Comparison of ENCODE assay signal across 11 cellular contexts in genomic region chr14:102187583-102188001, GRCh38. TPM values are rescaled to one million over a fixed set of nuclear protein-coding genes. Genes with fewer than 3 reads are reported as not detected.
A peak's percentile ranks its signal among the peaks of the same experiment; 100 is the strongest.
DNase-seq lines count a peak whose midpoint lies in the region; ATAC-seq and TF ChIP-seq lines count a peak whose summit lies in the region.
"Had no signal": no experiment of that assay in that cellular context is flagged by ENCODE, and none has a peak within 500 bp of the region (broad histone marks: within the 10 kb centered on the region; RNA-seq: fewer than 3 reads in every experiment).

No MANE protein-coding gene starts in this region.

- TF ChIP-seq EP300 in sigmoid colon (IDR thresholded peaks at IDR 0.05) (no peak), tibial nerve (IDR thresholded peaks at IDR 0.05) (no peak)

- H3K4me3 ChIP-seq in CD8-positive, alpha-beta T cell (ENCODE audit: low read depth, low read length) = no peak overlapping the region
- H3K4me3 ChIP-seq in SK-N-MC = no peak overlapping the region
- H3K4me3 ChIP-seq in sigmoid colon = no peak overlapping the region
- H3K4me3 ChIP-seq in tibial nerve = no peak overlapping the region
- H3K4me3 ChIP-seq in naive thymus-derived CD4-positive, alpha-beta T cell (ENCODE audit: low read length) = no peak overlapping the region

- peaks cover 12% of the 10 kb centered on the region for H3K36me3 Mint-ChIP-seq in CD8-positive, alpha-beta T cell
- H3K36me3 Mint-ChIP-seq in naive thymus-derived CD4-positive, alpha-beta T cell = no peaks in the 10 kb centered on the region
- H3K36me3 Mint-ChIP-seq: activated naive CD8-positive, alpha-beta T cell treated with anti-CD3 and anti-CD28 coated beads, Interleukin-2, amount 10 ng/mL, durations not matched to agents 7 days and 5 days; natural killer cell had no signal

- H3K9me3 Mint-ChIP-seq in CD8-positive, alpha-beta T cell = no peaks in the 10 kb centered on the region
- no peaks in the 10 kb centered on the region for H3K9me3 Mint-ChIP-seq in naive thymus-derived CD4-positive, alpha-beta T cell
- H3K9me3 Mint-ChIP-seq: activated naive CD8-positive, alpha-beta T cell treated with anti-CD3 and anti-CD28 coated beads, Interleukin-2, amount 10 ng/mL, durations not matched to agents 7 days and 5 days; natural killer cell had no signal

- H3K4me1 Mint-ChIP-seq in CD8-positive, alpha-beta T cell (ENCODE audit: low read depth) = peaks cover 58% of the 10 kb centered on the region
- peaks cover 35 to 72% (median 66%) of the 10 kb centered on the region in 7 donors for H3K4me1 Mint-ChIP-seq in naive thymus-derived CD4-positive, alpha-beta T cell

- TF ChIP-seq POLR2A in sigmoid colon (IDR thresholded peaks at IDR 0.05) (no peak), tibial nerve (IDR thresholded peaks at IDR 0.05) (no peak)

- intact Hi-C loops in CD8-positive, alpha-beta T cell (cut with DNase I, micrococcal nuclease) = no loop called here
- intact Hi-C loops in sigmoid colon (cut with DNase I) = no loop called here
- intact Hi-C loops in naive thymus-derived CD4-positive, alpha-beta T cell (cut with micrococcal nuclease) = no loop called here

- no peaks in the 10 kb centered on the region for H3K9me3 ChIP-seq in CD8-positive, alpha-beta T cell (ENCODE audit: low read length)
- H3K9me3 ChIP-seq in SK-N-MC (ENCODE audit: low read depth, low read length) = no peaks in the 10 kb centered on the region
- no peaks in the 10 kb centered on the region for H3K9me3 ChIP-seq in sigmoid colon
- H3K9me3 ChIP-seq in tibial nerve = no peaks in the 10 kb centered on the region
- H3K9me3 ChIP-seq in naive thymus-derived CD4-positive, alpha-beta T cell (ENCODE audit: control insufficient read depth in 2 of 3, low read length in 3 of 3) = no peaks in the 10 kb centered on the region

- H3K27me3 Mint-ChIP-seq in CD8-positive, alpha-beta T cell (ENCODE audit: low read depth) = no peaks in the 10 kb centered on the region
- H3K27me3 Mint-ChIP-seq in naive thymus-derived CD4-positive, alpha-beta T cell = no peaks in the 10 kb centered on the region
- H3K27me3 Mint-ChIP-seq: activated naive CD8-positive, alpha-beta T cell treated with anti-CD3 and anti-CD28 coated beads, Interleukin-2, amount 10 ng/mL, durations not matched to agents 7 days and 5 days had no signal

- DNase-seq in CD8-positive, alpha-beta T cell = no peak
- DNase-seq in SK-N-MC (ENCODE audit: low read depth, low spot score) = no peak
- DNase-seq in fibroblast of peridontal ligament (ENCODE audit: extremely low read depth) = peak; percentile 48
- DNase-seq in sigmoid colon = peak; percentile 39
- DNase-seq in tibial nerve (ENCODE audit: low spot score in 2 of 2) = no peak
- DNase-seq in naive thymus-derived CD4-positive, alpha-beta T cell = no peak
- DNase-seq: activated naive CD8-positive, alpha-beta T cell treated with anti-CD3 and anti-CD28 coated beads, Interleukin-2, amount 10 ng/mL, durations not matched to agents 7 days and 5 days; DND-41; natural killer cell had no signal

- peak overlapping the region; percentile 45 for H3K27ac Mint-ChIP-seq in CD8-positive, alpha-beta T cell
- H3K27ac Mint-ChIP-seq in naive thymus-derived CD4-positive, alpha-beta T cell = peak overlapping the region in 2 of 9 donors; percentile 37 to 59

- POLR2A ChIA-PET in CD8-positive, alpha-beta T cell (lab: Charles Lee) = interaction anchor here (0.8 kb wide), 1 partner anchor 30 kb away, joined by 3 read pairs; no protein-coding TSS in a partner anchor
- POLR2A ChIA-PET in naive thymus-derived CD4-positive, alpha-beta T cell (lab: Charles Lee) = interaction anchor here (0.7 kb wide), 1 partner anchor 558 kb away, joined by 3 read pairs; no protein-coding TSS in a partner anchor

- TF ChIP-seq CTCF in CD8-positive, alpha-beta T cell (IDR thresholded peaks at IDR 0.05) = no peak
- no peak for TF ChIP-seq CTCF in sigmoid colon (IDR thresholded peaks at IDR 0.05)
- no peak for TF ChIP-seq CTCF in tibial nerve (IDR thresholded peaks at IDR 0.05)

- ATAC-seq in CD8-positive, alpha-beta T cell = no peak
- no peak for ATAC-seq in naive thymus-derived CD4-positive, alpha-beta T cell
- ATAC-seq in HG02870 (IDR thresholded peaks at IDR 0.05; ENCODE audit: unreplicated experiment) = no peak
- no peak for ATAC-seq in GM19397 (IDR thresholded peaks at IDR 0.05; ENCODE audit: unreplicated experiment)
- ATAC-seq: natural killer cell had no signal

- H3K4me3 Mint-ChIP-seq in CD8-positive, alpha-beta T cell = no peak overlapping the region
- H3K4me3 Mint-ChIP-seq in naive thymus-derived CD4-positive, alpha-beta T cell = no peak overlapping the region
- H3K4me3 Mint-ChIP-seq: activated naive CD8-positive, alpha-beta T cell treated with anti-CD3 and anti-CD28 coated beads, Interleukin-2, amount 10 ng/mL, durations not matched to agents 7 days and 5 days; natural killer cell had no signal

- no peaks in the 10 kb centered on the region for H3K27me3 ChIP-seq in CD8-positive, alpha-beta T cell (ENCODE audit: insufficient read depth, low read length)
- H3K27me3 ChIP-seq in sigmoid colon (no peaks in the 10 kb centered on the region), tibial nerve (no peaks in the 10 kb centered on the region)
- no peaks in the 10 kb centered on the region for H3K27me3 ChIP-seq in naive thymus-derived CD4-positive, alpha-beta T cell (ENCODE audit: control insufficient read depth in 2 of 2, insufficient read depth in 2 of 2, low read length in 2 of 2)

- no peaks in the 10 kb centered on the region for H3K36me3 ChIP-seq in CD8-positive, alpha-beta T cell (ENCODE audit: insufficient read depth, low read length)
- H3K36me3 ChIP-seq in SK-N-MC (ENCODE audit: insufficient read depth, low read length) (no peaks in the 10 kb centered on the region), sigmoid colon (no peaks in the 10 kb centered on the region), tibial nerve (no peaks in the 10 kb centered on the region)
- no peaks in the 10 kb centered on the region for H3K36me3 ChIP-seq in naive thymus-derived CD4-positive, alpha-beta T cell (ENCODE audit: control insufficient read depth in 2 of 3, insufficient read depth in 3 of 3, low read length in 3 of 3)

- no peak overlapping the region for H3K27ac ChIP-seq in CD8-positive, alpha-beta T cell (ENCODE audit: low read depth, low read length)
- H3K27ac ChIP-seq in SK-N-MC (peak overlapping the region; percentile 58; the same call in 1 of the 2 replicates), sigmoid colon (peak overlapping the region; percentile 13 to 66 (median 49)), tibial nerve (peak overlapping the region in 1 of 4 donors; percentile 43)
- H3K27ac ChIP-seq in naive thymus-derived CD4-positive, alpha-beta T cell (ENCODE audit: low read depth, low read length) = no peak overlapping the region

- peaks cover 9% of the 10 kb centered on the region for H3K4me1 ChIP-seq in CD8-positive, alpha-beta T cell (ENCODE audit: insufficient read depth, low read length)
- H3K4me1 ChIP-seq in sigmoid colon = peaks cover 0 to 39% (median 33%) of the 10 kb centered on the region in 4 donors
- peaks cover 0 to 44% (median 13%) of the 10 kb centered on the region in 4 donors for H3K4me1 ChIP-seq in tibial nerve
- H3K4me1 ChIP-seq in naive thymus-derived CD4-positive, alpha-beta T cell (ENCODE audit: control insufficient read depth in 2 of 2, insufficient read depth in 2 of 2, low read length in 2 of 2) = no peaks in the 10 kb centered on the region

- WGBS in sigmoid colon, 2 donors = 89 to 97% methylated on average over 4 of the region's 4 CpGs
- WGBS in tibial nerve, 2 donors = 81 to 82% methylated on average over 4 of the region's 4 CpGs

- H3K9ac ChIP-seq in SK-N-MC (ENCODE audit: insufficient read length) = no peak overlapping the region

- CTCF ChIA-PET in CD8-positive, alpha-beta T cell (lab: Charles Lee) = no interaction called here
- CTCF ChIA-PET in naive thymus-derived CD4-positive, alpha-beta T cell (lab: Charles Lee) = interaction anchor here (0.6 kb wide), 1 partner anchor 914 kb away, joined by 3 read pairs; no protein-coding TSS in a partner anchor

RNA-seq across cellular contexts. Expression of gene WDR20, which starts 47.9 kb away (rescaled TPM):
- total RNA-seq in CD8-positive, alpha-beta T cell = 10 to 100 TPM; 40.8 to 46.3 TPM
- total RNA-seq in sigmoid colon (10 to 100 TPM; 19.1 to 32.1 (median 27.3) TPM), tibial nerve (10 to 100 TPM; 15.0 to 26.7 (median 18.3) TPM)
- 10 to 100 TPM; 13.8 to 21.0 (median 16.4) TPM for polyA plus RNA-seq in sigmoid colon
- 10 to 100 TPM; 33.1 to 67.8 (median 47.5) TPM for total RNA-seq in naive thymus-derived CD4-positive, alpha-beta T cell
- 10 to 100 TPM in 1 of 2 donors, 1 to 10 TPM in 1; 9.1 to 15.8 TPM for polyA plus RNA-seq in naive thymus-derived CD4-positive, alpha-beta T cell

Comparison
In these comparisons a context has a peak if more than half of its experiments do, and no peak if none do; other contexts are left out.
1. DNase-seq: peak in fibroblast of peridontal ligament (single experiment) and sigmoid colon (single experiment); none in CD8-positive, alpha-beta T cell (0 of 7), SK-N-MC (single experiment), tibial nerve (0 of 2) and naive thymus-derived CD4-positive, alpha-beta T cell (0 of 9).
2. H3K27ac ChIP-seq: peak in SK-N-MC (single experiment) and sigmoid colon (4 of 4); none in CD8-positive, alpha-beta T cell (single experiment) and naive thymus-derived CD4-positive, alpha-beta T cell (single experiment).